In genomic region chr2:203619192-203619878, GRCh38 we compare ENCODE assay signal across 29 cellular contexts.
"Had no signal": no experiment of that assay in that cellular context is flagged by ENCODE, and none has a peak within 500 bp of the region (broad histone marks: within the 10 kb centered on the region; RNA-seq: fewer than 3 reads in every experiment).

No MANE protein-coding gene starts in this region.

- H3K4me1 ChIP-seq: gastrocnemius medialis, psoas muscle, sigmoid colon, testis, tibial artery had no signal

- H3K36me3 ChIP-seq: gastrocnemius medialis, left lung, neutrophil, sigmoid colon, spleen, tibial artery, upper lobe of left lung had no signal

- H3K9me3 ChIP-seq: gastrocnemius medialis, left lung, neutrophil, psoas muscle, sigmoid colon, testis, tibial artery, upper lobe of left lung had no signal

- H3K27ac Mint-ChIP-seq: mesothelial cell of epicardium; naive thymus-derived CD4-positive, alpha-beta T cell; nephron progenitor cell; stimulated activated memory B cell treated with anti-CD40 and anti-IgM and Interleukin-4, amounts not matched to agents 10 μg/mL and 1 μg/mL and 100 μg/mL, for 72 hours had no signal

- DNase-seq: cerebellar nuclear complex; cortex of kidney; dorsolateral prefrontal cortex; effector CD4-positive, alpha-beta T cell; foreskin fibroblast; gastrocnemius medialis; head of caudate nucleus; left lung; mesenchymal stem cell; naive thymus-derived CD4-positive, alpha-beta T cell; nephron progenitor cell; posterior cingulate gyrus; psoas muscle; right cardiac atrium; sigmoid colon; spleen; stimulated activated CD4-positive, alpha-beta T cell treated with anti-CD3 and anti-CD28 coated beads, Interleukin-4, amount 100 ng/mL, for 4 hours; stimulated activated naive CD8-positive, alpha-beta T cell treated with anti-CD3 and anti-CD28 coated beads, Interleukin-15, Interleukin-2, amounts not matched to agents 100 U/mL and 50 U/mL, for 24 hours; substantia nigra; testis; tibial artery; upper lobe of left lung had no signal

- H3K27ac ChIP-seq: dorsolateral prefrontal cortex, epithelial cell of prostate, gastrocnemius medialis, left lung, neutrophil, psoas muscle, sigmoid colon, spleen, testis, tibial artery had no signal

- H3K27me3 ChIP-seq: dorsolateral prefrontal cortex, gastrocnemius medialis, left lung, neutrophil, sigmoid colon, spleen, testis, tibial artery, upper lobe of left lung had no signal

- H3K4me1 Mint-ChIP-seq: stimulated activated memory B cell treated with anti-CD40 and anti-IgM and Interleukin-4, amounts not matched to agents 10 μg/mL and 1 μg/mL and 100 μg/mL, for 72 hours had no signal

- H3K4me3 ChIP-seq: dorsolateral prefrontal cortex, gastrocnemius medialis, left lung, psoas muscle, sigmoid colon, spleen, testis, tibial artery, upper lobe of left lung had no signal

- FAIRE-seq: keratinocyte, urothelium cell line had no signal

- ATAC-seq: esophagus mucosa; gastrocnemius medialis; left lung; naive thymus-derived CD4-positive, alpha-beta T cell; psoas muscle; right cardiac atrium; stimulated activated memory B cell treated with anti-CD40 and anti-IgM and Interleukin-4, amounts not matched to agents 10 μg/mL and 1 μg/mL and 100 μg/mL, for 72 hours; stimulated activated naive CD8-positive, alpha-beta T cell treated with anti-CD3 and anti-CD28 coated beads, Interleukin-15, Interleukin-2, amounts not matched to agents 100 U/mL and 50 U/mL, for 24 hours had no signal

- H3K36me3 Mint-ChIP-seq: stimulated activated memory B cell treated with anti-CD40 and anti-IgM and Interleukin-4, amounts not matched to agents 10 μg/mL and 1 μg/mL and 100 μg/mL, for 72 hours had no signal

- H3K4me3 Mint-ChIP-seq: mesothelial cell of epicardium; naive thymus-derived CD4-positive, alpha-beta T cell; nephron progenitor cell; stimulated activated memory B cell treated with anti-CD40 and anti-IgM and Interleukin-4, amounts not matched to agents 10 μg/mL and 1 μg/mL and 100 μg/mL, for 72 hours had no signal
